Comparison of ENCODE assay signal across 1 cellular context in genomic region chr1:35581621-35582020, GRCh38. TPM values are rescaled to one million over a fixed set of nuclear protein-coding genes. Genes with fewer than 3 reads are reported as not detected.
"Had no signal": no experiment of that assay in that cellular context is flagged by ENCODE, and none has a peak within 500 bp of the region (broad histone marks: within the 10 kb centered on the region; RNA-seq: fewer than 3 reads in every experiment).

No MANE protein-coding gene starts in this region.

RNA-seq across cellular contexts. Expression of gene TFAP2E, which starts 8.5 kb away (rescaled TPM):
- total RNA-seq: urinary bladder had no signal
